In genomic region chr12:94041833-94042232, GRCh38 we compare ENCODE assay signal across 35 cellular contexts.
DNase-seq lines count a peak whose midpoint lies in the region; ATAC-seq and TF ChIP-seq lines count a peak whose summit lies in the region.
"Had no signal": no experiment of that assay in that cellular context is flagged by ENCODE, and none has a peak within 500 bp of the region (broad histone marks: within the 10 kb centered on the region; RNA-seq: fewer than 3 reads in every experiment).

No MANE protein-coding gene starts in this region.

- H3K27me3 ChIP-seq in heart right ventricle (no peaks in the 10 kb centered on the region), neuron (ENCODE audit: insufficient read depth, low read length) (no peaks in the 10 kb centered on the region), ovary (no peaks in the 10 kb centered on the region)
- H3K27me3 ChIP-seq: heart left ventricle, MG63, spleen had no signal

- H3K4me1 ChIP-seq in heart right ventricle (peaks cover 0 to 15% (median 0%) of the 10 kb centered on the region in 9 donors), neuron (ENCODE audit: insufficient read depth, low read length) (no peaks in the 10 kb centered on the region), ovary (ENCODE audit: insufficient read depth) (no peaks in the 10 kb centered on the region)
- H3K4me1 ChIP-seq: lower lobe of right lung had no signal

- peak in 1 of 8 donors; percentile 12 for ATAC-seq in heart right ventricle
- ATAC-seq in Right ventricle myocardium inferior, result no peak
- ATAC-seq in GM21576 (IDR thresholded peaks at IDR 0.05; ENCODE audit: unreplicated experiment), result no peak
- ATAC-seq: activated CD4-positive, CD25-positive, alpha-beta regulatory T cell treated with anti-CD3 and anti-CD28 coated beads, Interleukin-2, amount 50 U/mL, for 24 hours; activated naive CD8-positive, alpha-beta T cell treated with anti-CD3 and anti-CD28 coated beads, Interleukin-2, amount 50 U/mL, for 24 hours; effector memory CD8-positive, alpha-beta T cell; lower lobe of right lung; mucosa of descending colon; natural killer cell treated with Interleukin-12 subunit alpha and Interleukin-12 subunit beta and Interleukin-15 and Interleukin-18, amount 100 ng/mL, for 72 hours; stimulated activated naive CD8-positive, alpha-beta T cell treated with anti-CD3 and anti-CD28 coated beads, Interleukin-15, amount 100 ng/mL, for 72 hours had no signal

- DNase-seq in heart right ventricle (no peak), Right ventricle myocardium inferior (ENCODE audit: missing footprints) (no peak), NCI-H69 (lab: John Stamatoyannopoulos, UW) (peak; percentile 51), fibroblast of gingiva (ENCODE audit: low read depth) (peak; percentile 20), C1 segment of cervical spinal cord (lab: John Stamatoyannopoulos, UW) (no peak), ovary (no peak)
- DNase-seq: 8988T; activated CD4-positive, alpha-beta T cell treated with anti-CD3 and anti-CD28 coated beads, Interleukin-2, amount 50 U/mL, for 48 hours; activated naive CD4-positive, alpha-beta T cell; activated naive CD8-positive, alpha-beta T cell treated with anti-CD3 and anti-CD28 coated beads, Interleukin-2, amount 50 U/mL, for 24 hours; caudate nucleus; CD4-positive, CD25-positive, alpha-beta regulatory T cell; effector memory CD8-positive, alpha-beta T cell; erythroblast; foreskin fibroblast; H9; heart left ventricle; lower lobe of right lung; MG63; mucosa of descending colon; NCI-H2029; NCI-H2227 treated with DMSO at 0.1 percent for 48 hours; SK-N-SH; spleen; stimulated activated CD8-positive, alpha-beta memory T cell treated with anti-CD3 and anti-CD28 coated beads, Interleukin-4, amount 100 ng/mL, for 48 hours; stimulated activated naive CD8-positive, alpha-beta T cell treated with anti-CD3 and anti-CD28 coated beads, Interleukin-15, amount 100 ng/mL, for 72 hours; T-helper 2 cell had no signal

- TF ChIP-seq POLR2A in ovary (IDR thresholded peaks at IDR 0.05), result no peak

- no peak for TF ChIP-seq CTCF in heart right ventricle (IDR thresholded peaks at IDR 0.05)
- no peak for TF ChIP-seq CTCF in ovary (IDR thresholded peaks at IDR 0.05)

- H3K4me3 ChIP-seq in heart right ventricle, result no peak overlapping the region
- H3K4me3 ChIP-seq in neuron (ENCODE audit: low read length), result no peak overlapping the region
- H3K4me3 ChIP-seq in ovary, result no peak overlapping the region
- H3K4me3 ChIP-seq: coronary artery, heart left ventricle, lower lobe of right lung, MG63, mucosa of descending colon, spleen, thoracic aorta had no signal

- H3K9me3 ChIP-seq in heart right ventricle (peaks cover 0 to 18% (median 2%) of the 10 kb centered on the region in 11 donors), neuron (ENCODE audit: low read length) (no peaks in the 10 kb centered on the region), ovary (no peaks in the 10 kb centered on the region)
- H3K9me3 ChIP-seq: mucosa of descending colon, SK-N-SH had no signal

- peak overlapping the region; percentile 38 for H2AFZ ChIP-seq in neuron (ENCODE audit: low read depth, low read length)

- TF ChIP-seq EP300 in ovary (IDR thresholded peaks at IDR 0.05), result no peak

- WGBS in heart right ventricle, 2 donors, result 57 to 59% methylated on average over 3 of the region's 3 CpGs
- 46 to 56% (median 52%) methylated on average over 3 of the region's 3 CpGs for WGBS in ovary, 3 donors

- peak overlapping the region in 7 of 10 donors; percentile 1 to 76 (median 22) for H3K27ac ChIP-seq in heart right ventricle
- H3K27ac ChIP-seq in ovary, result no peak overlapping the region
- H3K27ac ChIP-seq: HL-60, KMS-11, lower lobe of right lung, spleen, thoracic aorta had no signal

- intact Hi-C loops in heart right ventricle (cut with DNase I) (no loop called here), Right ventricle myocardium inferior (cut with DNase I) (no loop called here), ovary (cut with DNase I) (no loop called here)

- H3K36me3 ChIP-seq in heart right ventricle (no peaks in the 10 kb centered on the region), neuron (ENCODE audit: insufficient read depth, low read length) (no peaks in the 10 kb centered on the region), ovary (no peaks in the 10 kb centered on the region)
- H3K36me3 ChIP-seq: heart left ventricle, lower lobe of right lung, MG63, spleen, thoracic aorta had no signal

Comparison
In these comparisons a context has a peak if more than half of its experiments do, and no peak if none do; other contexts are left out.
1. DNase-seq: peak in NCI-H69 (single experiment) and fibroblast of gingiva (single experiment); none in heart right ventricle (0 of 2), Right ventricle myocardium inferior (single experiment), C1 segment of cervical spinal cord (0 of 14) and ovary (0 of 5).
2. H3K27ac ChIP-seq: peak in heart right ventricle (7 of 10); none in ovary (0 of 2).